In genomic region chr4:109434007-109434792, GRCh38 we compare ENCODE assay signal across 7 cellular contexts. TPM values are rescaled to one million over a fixed set of nuclear protein-coding genes. Genes with fewer than 3 reads are reported as not detected.
A peak's percentile ranks its signal among the peaks of the same experiment; 100 is the strongest.
DNase-seq lines count a peak whose midpoint lies in the region; ATAC-seq and TF ChIP-seq lines count a peak whose summit lies in the region.

No MANE protein-coding gene starts in this region.

- no peak for TF ChIP-seq RAD21 in HCT116 (IDR thresholded peaks at IDR 0.05; ENCODE audit: low read depth)

- H3K36me3 ChIP-seq in HCT116 (ENCODE audit: control insufficient read depth in 1 of 2, insufficient read depth in 2 of 2, low read length in 2 of 2) (no peaks in the 10 kb centered on the region; a peak in 1 of 4 replicates), gastroesophageal sphincter (no peaks in the 10 kb centered on the region)

- H3K9me2 ChIP-seq in HCT116 (ENCODE audit: insufficient read depth) = no peaks in the 10 kb centered on the region

- H3K4me1 ChIP-seq in HCT116 (ENCODE audit: control insufficient read depth in 1 of 2, insufficient read depth in 2 of 2, low read length in 2 of 2) (peaks cover 7 to 22% of the 10 kb centered on the region in 2 experiments; a peak in 3 of 4 replicates), gastroesophageal sphincter (peaks cover 13 to 63% (median 17%) of the 10 kb centered on the region in 3 donors)

- H3K9me3 Mint-ChIP-seq in neural crest cell = no peaks in the 10 kb centered on the region

- peak overlapping the region; percentile 69 for H3K27ac Mint-ChIP-seq in neural crest cell (ENCODE audit: unreplicated experiment)

- H3K4me3 Mint-ChIP-seq in neural crest cell = peak overlapping the region; percentile 96

- CTCF ChIA-PET in HCT116 (lab: Charles Lee) = interaction anchor here (1.0 to 1.2 kb wide), 5 partner anchors 7 to 548 kb away, joined by 3 to 4 read pairs (median 4); no protein-coding TSS in a partner anchor

- intact Hi-C loops in HCT116 (cut with micrococcal nuclease) = no loop called here

- POLR2A ChIA-PET in HCT116 (lab: Charles Lee) = interaction anchor here (1.3 kb wide), 1 partner anchor 545 kb away, joined by 3 read pairs; no protein-coding TSS in a partner anchor

- peak overlapping the region; percentile 74 for H3K9ac ChIP-seq in HCT116 (ENCODE audit: low read length)

- no peak for TF ChIP-seq CTCF in HCT116 (IDR thresholded peaks at IDR 0.05 in 2 of 3, conservative IDR thresholded peaks at IDR 0.05 in 1 of 3; ENCODE audit: borderline replicate concordance in 1 of 3, insufficient read depth in 1 of 3, low read depth in 2 of 3, low read length in 2 of 3)
- no peak for TF ChIP-seq CTCF in gastroesophageal sphincter (IDR thresholded peaks at IDR 0.05)
- TF ChIP-seq CTCF in neural crest cell (conservative IDR thresholded peaks at IDR 0.05) = no peak

- TF ChIP-seq POLR2A in HCT116 (IDR thresholded peaks at IDR 0.05; ENCODE audit: borderline replicate concordance, extremely low read depth, insufficient read depth, insufficient read length) (no peak), gastroesophageal sphincter (IDR thresholded peaks at IDR 0.05) (no peak)

- H3K4me1 Mint-ChIP-seq in neural crest cell = peaks cover 51% of the 10 kb centered on the region

- peak overlapping the region; percentile 91 for H3K4me2 ChIP-seq in HCT116 (ENCODE audit: low read length)

- no peak for TF ChIP-seq EP300 in gastroesophageal sphincter (IDR thresholded peaks at IDR 0.05)

- peaks cover 58% of the 10 kb centered on the region for H3K79me2 ChIP-seq in HCT116 (ENCODE audit: insufficient read depth, low read length)

- H3K36me3 Mint-ChIP-seq in neural crest cell (ENCODE audit: low read depth) = no peaks in the 10 kb centered on the region

- no peak for DNase-seq in HCT116 (ENCODE audit: low read depth, low spot score)
- peak; percentile 49 for DNase-seq in NAMALWA (ENCODE audit: low spot score)
- DNase-seq in activated T-helper 9 cell treated with anti-CD3 and anti-CD28 coated beads, Interleukin-2, amount 50 U/mL, for 16 hours (ENCODE audit: low read depth) = peak; percentile 17
- peak; percentile 27 for DNase-seq in neural crest cell (ENCODE audit: low read depth, low spot score)
- DNase-seq in NCI-H2171 treated with DMSO at 0.1 percent for 48 hours (lab: John Stamatoyannopoulos, UW) = no peak

- peaks cover 22% of the 10 kb centered on the region; the same call in 1 of the 2 replicates for H4K20me1 ChIP-seq in HCT116 (ENCODE audit: insufficient read depth)

- peak overlapping the region; percentile 77 to 89 for H3K4me3 ChIP-seq in HCT116 (replicated peaks in 1 of 2; ENCODE audit: low read depth in 1 of 2, low read length in 2 of 2)
- peak overlapping the region; percentile 82 to 93 for H3K4me3 ChIP-seq in gastroesophageal sphincter

- ATAC-seq in GM18499 (IDR thresholded peaks at IDR 0.05; ENCODE audit: insufficient read depth, unreplicated experiment) = peak; percentile 14
- ATAC-seq in HCT116 = peak; percentile 66
- peak; percentile 75 for ATAC-seq in gastroesophageal sphincter

- RAD21 ChIA-PET in HCT116 (lab: Charles Lee; ENCODE audit: low non-redundant PET in 1 of 2, low total read pairs in 2 of 2, uncharacterized antibody in 2 of 2, unreplicated experiment in 2 of 2) = no interaction called here

- no peaks in the 10 kb centered on the region for H3K9me3 ChIP-seq in HCT116 (ENCODE audit: control insufficient read depth in 1 of 2, insufficient read depth in 1 of 2, low read depth in 1 of 2, low read length in 2 of 2)
- H3K9me3 ChIP-seq in gastroesophageal sphincter = no peaks in the 10 kb centered on the region

- 0% methylated on average over 3 to 6 of the region's 65 CpGs for WGBS in gastroesophageal sphincter (ENCODE audit: low coverage in 1 of 2), 2 donors

- BruUV-seq in HCT116 (replicated peaks; lab: Mats Ljungman, UMichigan) = no TSS peak

- no peaks in the 10 kb centered on the region for H3K27me3 ChIP-seq in HCT116 (ENCODE audit: insufficient read depth, low read length)
- H3K27me3 ChIP-seq in gastroesophageal sphincter = no peaks in the 10 kb centered on the region

- H2AFZ ChIP-seq in HCT116 (ENCODE audit: low read depth, low read length, poor library complexity, severe bottlenecking) = no peak overlapping the region

- no peaks in the 10 kb centered on the region for H3K27me3 Mint-ChIP-seq in neural crest cell (ENCODE audit: low read depth)

- peak overlapping the region; percentile 83 for H3K27ac ChIP-seq in HCT116 (ENCODE audit: low read depth, low read length)
- peak overlapping the region; percentile 88 to 96 (median 94) for H3K27ac ChIP-seq in gastroesophageal sphincter

TF ChIP-seq in HCT116, 20 proteins besides CTCF, POLR2A, EP300 and RAD21:
- no peak for TF ChIP-seq ZBTB33 (IDR thresholded peaks at IDR 0.05; ENCODE audit: extremely low read depth, insufficient replicate concordance, low read length)
- TF ChIP-seq POLR2AphosphoS5 (IDR thresholded peaks at IDR 0.05; ENCODE audit: low read depth, low read length) = no peak
- no peak for TF ChIP-seq YY1 (IDR thresholded peaks at IDR 0.05; ENCODE audit: extremely low read depth, insufficient replicate concordance, low read depth, low read length)
- TF ChIP-seq ZNF274 (IDR thresholded peaks at IDR 0.05; ENCODE audit: low read depth, low read length) = no peak
- TF ChIP-seq ELF1 (IDR thresholded peaks at IDR 0.05; ENCODE audit: borderline replicate concordance, low read depth) = no peak
- no peak for TF ChIP-seq EZH2phosphoT487 (IDR thresholded peaks at IDR 0.05; ENCODE audit: borderline replicate concordance)
- TF ChIP-seq ZFX (IDR thresholded peaks at IDR 0.05) = peak; percentile 87
- no peak for TF ChIP-seq MAX (IDR thresholded peaks at IDR 0.05)

RNA-seq across cellular contexts. Expression of gene SEC24B, which starts 0.6 kb away (rescaled TPM):
- total RNA-seq in HCT116 (2021; ENCODE audit: unreplicated experiment) (33.0 TPM), gastroesophageal sphincter (10 to 100 TPM; 39.5 to 43.5 (median 41.7) TPM), neural crest cell (31.7 and 33.4 TPM in 2 replicates)
- polyA plus RNA-seq in HCT116 (2012) = 17.7 and 21.0 TPM in 2 replicates

Comparison
In these comparisons a context has a peak if more than half of its experiments do, and no peak if none do; other contexts are left out.
1. ATAC-seq: peak in every context shown above with its lines; median percentile 75 in gastroesophageal sphincter; 66 in HCT116; 14 in GM18499.
2. DNase-seq: peak in NAMALWA (single experiment), activated T-helper 9 cell treated with anti-CD3 and anti-CD28 coated beads, Interleukin-2, amount 50 U/mL, for 16 hours (single experiment) and neural crest cell (single experiment); none in HCT116 (single experiment) and NCI-H2171 treated with DMSO at 0.1 percent for 48 hours (single experiment).